26 cellular contexts compared by ENCODE assay signal in the genomic region with DNA sequence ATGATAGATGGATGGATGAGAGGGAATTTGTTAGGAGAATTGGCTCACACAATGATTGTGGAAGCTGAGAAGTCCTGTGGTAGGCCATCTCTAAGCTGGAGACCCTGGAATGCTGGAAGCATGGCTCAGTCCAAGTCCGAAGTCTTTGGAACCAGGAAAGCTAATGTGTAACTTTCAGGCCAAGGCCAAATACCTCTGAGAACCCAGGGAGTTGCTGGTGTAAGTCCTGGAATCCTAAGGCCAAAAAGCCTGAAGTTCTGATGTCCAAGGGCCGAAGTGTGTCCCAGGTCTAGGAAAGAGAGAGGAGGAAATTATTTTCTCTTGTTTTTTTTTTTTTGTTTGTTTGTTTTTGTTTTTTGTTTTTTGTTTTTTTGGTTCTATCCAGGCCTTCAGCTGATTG.
"Had no signal": no experiment of that assay in that cellular context is flagged by ENCODE, and none has a peak within 500 bp of the region (broad histone marks: within the 10 kb centered on the region; RNA-seq: fewer than 3 reads in every experiment).

No MANE protein-coding gene starts in this region.

- H3K4me3 ChIP-seq: stomach, testis, thoracic aorta, thyroid gland, tibial artery, tibial nerve, transverse colon, upper lobe of left lung, upper lobe of right lung, uterus, vagina had no signal

- ATAC-seq: stimulated activated effector memory CD8-positive, alpha-beta T cell treated with anti-CD3 and anti-CD28 coated beads, Interleukin-12 subunit alpha, Interleukin-12 subunit beta, amount 100 ng/mL, for 72 hours; stimulated activated memory B cell treated with anti-CD40 and anti-IgM and Interleukin-4, amounts not matched to agents 10 μg/mL and 1 μg/mL and 100 μg/mL, for 72 hours; stimulated activated naive B cell treated with anti-CD40 and anti-IgM and Interleukin-4, amounts not matched to agents 10 μg/mL and 1 μg/mL and 100 μg/mL, for 72 hours; stimulated activated naive CD8-positive, alpha-beta T cell treated with anti-CD3 and anti-CD28 coated beads, Interleukin-15, amount 100 ng/mL, for 72 hours; stimulated activated naive CD8-positive, alpha-beta T cell treated with anti-CD3 and anti-CD28 coated beads, Interleukin-15, Interleukin-2, amounts not matched to agents 100 U/mL and 50 U/mL, for 24 hours; upper lobe of right lung had no signal

- H3K9me3 ChIP-seq: stomach, testis, thoracic aorta, thyroid gland, tibial artery, tibial nerve, transverse colon, upper lobe of left lung, upper lobe of right lung, uterus, vagina had no signal

- H3K4me1 ChIP-seq: stomach, testis, thyroid gland, tibial artery, tibial nerve, transverse colon, upper lobe of left lung, upper lobe of right lung, uterus, vagina had no signal

- DNase-seq: stimulated activated CD4-positive, alpha-beta T cell treated with anti-CD3 and anti-CD28 coated beads, Interleukin-2, amount 100 ng/mL, for 48 hours; stimulated activated CD4-positive, alpha-beta T cell treated with anti-CD3 and anti-CD28 coated beads, Interleukin-4, amount 100 ng/mL, for 1 hour; stimulated activated CD4-positive, alpha-beta T cell treated with anti-CD3 and anti-CD28 coated beads, Interleukin-4, amount 100 ng/mL, for 24 hours; stimulated activated CD4-positive, alpha-beta T cell treated with anti-CD3 and anti-CD28 coated beads, Interleukin-4, amount 100 ng/mL, for 4 hours; stimulated activated CD8-positive, alpha-beta memory T cell treated with anti-CD3 and anti-CD28 coated beads, Interleukin-4, amount 100 ng/mL, for 48 hours; stimulated activated naive B cell treated with anti-CD40 and anti-IgM and Interleukin-4, amounts not matched to agents 10 μg/mL and 1 μg/mL and 100 μg/mL, for 72 hours; stimulated activated naive CD4-positive, alpha-beta T cell; stimulated activated naive CD4-positive, alpha-beta T cell treated with Interleukin-2 at 50 U/mL for 16 hours; stimulated activated naive CD8-positive, alpha-beta T cell treated with anti-CD3 and anti-CD28 coated beads, Interleukin-15, amount 100 ng/mL, for 72 hours; stimulated activated naive CD8-positive, alpha-beta T cell treated with anti-CD3 and anti-CD28 coated beads, Interleukin-15, Interleukin-2, amounts not matched to agents 100 U/mL and 50 U/mL, for 24 hours; stomach; substantia nigra; testis; thyroid gland; tibial artery; transverse colon; trophoblast cell; upper lobe of left lung; upper lobe of right lung; uterus had no signal

- H3K27me3 ChIP-seq: stomach, testis, thyroid gland, tibial artery, tibial nerve, transverse colon, upper lobe of left lung, upper lobe of right lung, uterus, vagina had no signal

- H3K27ac ChIP-seq: stomach, testis, thoracic aorta, thyroid gland, tibial artery, tibial nerve, transverse colon, upper lobe of left lung, upper lobe of right lung, uterus, vagina had no signal

- FAIRE-seq: urothelium cell line had no signal

- H3K36me3 ChIP-seq: stomach, thoracic aorta, thyroid gland, tibial artery, tibial nerve, transverse colon, upper lobe of left lung, upper lobe of right lung, uterus, vagina had no signal
